Comparison of ENCODE assay signal across 13 cellular contexts in the genomic region with DNA sequence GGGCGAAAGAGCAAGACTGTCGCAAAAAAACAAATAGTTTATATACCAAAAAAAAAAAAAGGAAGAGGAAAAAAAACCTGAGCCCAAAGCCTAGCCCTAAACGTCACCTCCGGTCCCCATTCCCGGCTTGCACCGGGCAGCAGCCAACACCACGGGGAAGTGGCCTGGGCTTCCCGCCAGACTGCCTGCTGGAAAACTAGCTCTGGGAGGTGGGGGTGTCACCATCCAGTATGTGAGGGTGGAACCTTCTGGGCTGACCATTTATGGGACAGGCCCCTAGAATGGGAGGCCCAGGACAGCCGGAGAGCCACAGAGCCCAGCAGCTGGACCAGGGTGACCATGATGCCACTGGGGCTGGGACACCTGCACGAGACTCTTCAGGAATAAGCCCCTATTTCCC. TPM values are rescaled to one million over a fixed set of nuclear protein-coding genes. Genes with fewer than 3 reads are reported as not detected.
DNase-seq lines count a peak whose midpoint lies in the region; TF ChIP-seq lines count a peak whose summit lies in the region.
"Had no signal": no experiment of that assay in that cellular context is flagged by ENCODE, and none has a peak within 500 bp of the region (broad histone marks: within the 10 kb centered on the region; RNA-seq: fewer than 3 reads in every experiment).

No MANE protein-coding gene starts in this region.

- DNase-seq in DMS 273 (lab: John Stamatoyannopoulos, UW; ENCODE audit: unreplicated experiment), result peak; percentile 76
- no peak for DNase-seq in DMS 273 treated with DMSO at 0.1 percent for 48 hours (lab: John Stamatoyannopoulos, UW)
- DNase-seq in fibroblast of villous mesenchyme (ENCODE audit: low read depth), result peak; percentile 49
- peak; percentile 92 for DNase-seq in osteoblast (ENCODE audit: insufficient read length, low spot score, missing footprints)
- DNase-seq in vagina (ENCODE audit: extremely low spot score in 2 of 2), result no peak
- no peak for DNase-seq in SIG-M5 (lab: John Stamatoyannopoulos, UW)
- no peak for DNase-seq in activated naive CD4-positive, alpha-beta T cell (lab: John Stamatoyannopoulos, UW)
- DNase-seq in NCI-H1436 treated with DMSO at 0.1 percent for 48 hours (lab: John Stamatoyannopoulos, UW), result no peak
- DNase-seq: activated CD4-positive, alpha-beta T cell treated with anti-CD3 and anti-CD28 coated beads, Interleukin-2, amount 50 U/mL, for 4 hours; cortex of kidney; H7; naive B cell had no signal

- no peaks in the 10 kb centered on the region for H3K36me3 ChIP-seq in osteoblast (ENCODE audit: insufficient read depth, low read length)
- H3K36me3 ChIP-seq in vagina, result no peaks in the 10 kb centered on the region

- TF ChIP-seq CTCF in fibroblast of villous mesenchyme (IDR thresholded peaks at IDR 0.05; ENCODE audit: insufficient read depth, low read depth, low read length) (no peak), osteoblast (IDR thresholded peaks at IDR 0.05; ENCODE audit: extremely low read depth, low read depth, low read length) (no peak), vagina (IDR thresholded peaks at IDR 0.05) (no peak)

- H3K9me3 ChIP-seq in osteoblast (ENCODE audit: low read depth, low read length) (no peaks in the 10 kb centered on the region), vagina (no peaks in the 10 kb centered on the region)

- H3K27ac ChIP-seq in osteoblast (ENCODE audit: low read depth, low read length), result no peak overlapping the region
- H3K27ac ChIP-seq in vagina, result peak overlapping the region; percentile 47
- H3K27ac ChIP-seq: 22Rv1 had no signal

- intact Hi-C loops in vagina (cut with DNase I), result no loop called here

- no peak overlapping the region for H3K4me3 ChIP-seq in fibroblast of villous mesenchyme (ENCODE audit: low read depth, low read length)
- no peak overlapping the region for H3K4me3 ChIP-seq in osteoblast (ENCODE audit: insufficient read depth, low read length)
- no peak overlapping the region for H3K4me3 ChIP-seq in vagina

- no peak overlapping the region for H3K4me2 ChIP-seq in osteoblast (ENCODE audit: insufficient read depth, low read length)

- peak overlapping the region; percentile 85 for H2AFZ ChIP-seq in osteoblast (ENCODE audit: low read length)

- H4K20me1 ChIP-seq in osteoblast (ENCODE audit: insufficient read depth, low read length), result no peaks in the 10 kb centered on the region

- H3K4me1 ChIP-seq in osteoblast (ENCODE audit: insufficient read depth, low read length) (peaks cover 26% of the 10 kb centered on the region), vagina (peaks cover 36% of the 10 kb centered on the region)

- no peak for TF ChIP-seq POLR2A in vagina (IDR thresholded peaks at IDR 0.05)

- H3K27me3 ChIP-seq in osteoblast (ENCODE audit: insufficient read depth, low read length), result no peaks in the 10 kb centered on the region
- H3K27me3 ChIP-seq in vagina, result no peaks in the 10 kb centered on the region

- no peaks in the 10 kb centered on the region for H3K79me2 ChIP-seq in osteoblast (ENCODE audit: insufficient read depth, low read length)

RNA-seq across cellular contexts. Expression of a gene that starts 37.3 kb away (rescaled TPM):
- total RNA-seq in fibroblast of villous mesenchyme, result 0.64 and 1.3 TPM in 2 replicates
- 0.29 and 0.72 TPM in 2 replicates for total RNA-seq in osteoblast
- total RNA-seq in vagina, result not detected
- total RNA-seq: H7 had no signal

RNA-seq across cellular contexts. Expression of a gene that starts 41.4 kb away (rescaled TPM):
- total RNA-seq in fibroblast of villous mesenchyme (3.5 and 3.9 TPM in 2 replicates), osteoblast (15.9 and 22.4 TPM in 2 replicates), vagina (54.5 TPM)

RNA-seq across cellular contexts. Expression of a gene that starts 48.2 kb away (rescaled TPM):
- total RNA-seq in fibroblast of villous mesenchyme (1.9 and 3.0 TPM in 2 replicates), osteoblast (5.4 and 5.6 TPM in 2 replicates), vagina (9.6 TPM)

Comparison
In these comparisons a context has a peak if more than half of its experiments do, and no peak if none do; other contexts are left out.
1. DNase-seq: peak in DMS 273 (single experiment), fibroblast of villous mesenchyme (single experiment) and osteoblast (single experiment); none in DMS 273 treated with DMSO at 0.1 percent for 48 hours (single experiment), vagina (0 of 2), SIG-M5 (single experiment), activated naive CD4-positive, alpha-beta T cell (0 of 4) and NCI-H1436 treated with DMSO at 0.1 percent for 48 hours (single experiment).